Comparison of ENCODE assay signal across 7 cellular contexts in genomic region chr6:26383624-26384417, GRCh38. TPM values are rescaled to one million over a fixed set of nuclear protein-coding genes. Genes with fewer than 3 reads are reported as not detected.
DNase-seq lines count a peak whose midpoint lies in the region; ATAC-seq and TF ChIP-seq lines count a peak whose summit lies in the region.

No MANE protein-coding gene starts in this region.

- H3K27ac ChIP-seq in fibroblast of lung (ENCODE audit: insufficient read depth, low read length) = peak overlapping the region; percentile 74

- no peaks in the 10 kb centered on the region for H3K27me3 Mint-ChIP-seq in IgD-negative memory B cell
- H3K27me3 Mint-ChIP-seq in activated CD4-positive, alpha-beta T cell treated with anti-CD3 and anti-CD28 coated beads, Interleukin-2, amount 10 ng/mL, durations not matched to agents 7 days and 5 days = no peaks in the 10 kb centered on the region

- H3K27ac Mint-ChIP-seq in IgD-negative memory B cell = peak overlapping the region; percentile 86 to 100 (median 99)
- peak overlapping the region; percentile 93 for H3K27ac Mint-ChIP-seq in activated CD4-positive, alpha-beta T cell treated with anti-CD3 and anti-CD28 coated beads, Interleukin-2, amount 10 ng/mL, durations not matched to agents 7 days and 5 days

- no peak for TF ChIP-seq CTCF in GM06990 (IDR thresholded peaks at IDR 0.05; ENCODE audit: insufficient read depth, low read length, poor library complexity, severe bottlenecking)
- no peak for TF ChIP-seq CTCF in fibroblast of lung (conservative IDR thresholded peaks at IDR 0.05 in 1 of 2, IDR thresholded peaks at IDR 0.05 in 1 of 2; ENCODE audit: low read depth in 1 of 2, low read length in 2 of 2)

- DNase-seq in GM06990 (ENCODE audit: extremely low read depth, insufficient read length) (no peak), fibroblast of lung (ENCODE audit: low read depth in 2 of 2) (peak; percentile 62 to 75)
- peak; percentile 20 for DNase-seq in activated CD4-positive, alpha-beta T cell treated with anti-CD3 and anti-CD28 coated beads, Interleukin-2, amount 10 ng/mL, durations not matched to agents 7 days and 5 days

- peaks cover 24 to 51% (median 39%) of the 10 kb centered on the region in 3 donors for H3K4me1 Mint-ChIP-seq in IgD-negative memory B cell
- peaks cover 26% of the 10 kb centered on the region for H3K4me1 Mint-ChIP-seq in activated CD4-positive, alpha-beta T cell treated with anti-CD3 and anti-CD28 coated beads, Interleukin-2, amount 10 ng/mL, durations not matched to agents 7 days and 5 days

- H3K4me2 ChIP-seq in fibroblast of lung (ENCODE audit: extremely low read depth, insufficient read depth, low read length) = peak overlapping the region; percentile 64

- H3K27me3 ChIP-seq in GM06990 (replicated peaks; ENCODE audit: control insufficient read depth, insufficient read depth, low read length) = no peaks in the 10 kb centered on the region
- H3K27me3 ChIP-seq in fibroblast of lung (ENCODE audit: control insufficient read depth, insufficient read depth, low read length) = no peaks in the 10 kb centered on the region
- no peaks in the 10 kb centered on the region for H3K27me3 ChIP-seq in neuron (ENCODE audit: insufficient read depth, low read length)

- peaks cover 2% of the 10 kb centered on the region for H3K4me1 ChIP-seq in fibroblast of lung (ENCODE audit: control insufficient read depth, extremely low read depth, insufficient read depth, low read length)
- peaks cover 11% of the 10 kb centered on the region for H3K4me1 ChIP-seq in neuron (ENCODE audit: insufficient read depth, low read length)

- H3K4me3 Mint-ChIP-seq in IgD-negative memory B cell = peak overlapping the region; percentile 91 to 100 (median 100)
- peak overlapping the region; percentile 99 for H3K4me3 Mint-ChIP-seq in activated CD4-positive, alpha-beta T cell treated with anti-CD3 and anti-CD28 coated beads, Interleukin-2, amount 10 ng/mL, durations not matched to agents 7 days and 5 days

- H3K36me3 ChIP-seq in GM06990 (ENCODE audit: control insufficient read depth, insufficient read depth, low read length) (no peaks in the 10 kb centered on the region; the same call in none of the 2 replicates), fibroblast of lung (ENCODE audit: control insufficient read depth, insufficient read depth, low read length) (no peaks in the 10 kb centered on the region), neuron (ENCODE audit: insufficient read depth, low read length) (peaks cover 4% of the 10 kb centered on the region)

- no peaks in the 10 kb centered on the region for H3K9me3 Mint-ChIP-seq in IgD-negative memory B cell
- H3K9me3 Mint-ChIP-seq in activated CD4-positive, alpha-beta T cell treated with anti-CD3 and anti-CD28 coated beads, Interleukin-2, amount 10 ng/mL, durations not matched to agents 7 days and 5 days = no peaks in the 10 kb centered on the region

- no peak for ATAC-seq in GM18502 (IDR thresholded peaks at IDR 0.05; ENCODE audit: poor library complexity, unreplicated experiment)
- ATAC-seq in GM19463 (IDR thresholded peaks at IDR 0.05; ENCODE audit: unreplicated experiment) = no peak

- H3K4me3 ChIP-seq in GM06990 (replicated peaks; ENCODE audit: low read depth, low read length) (peak overlapping the region; percentile 93), fibroblast of lung (replicated peaks in 1 of 4; ENCODE audit: control extremely low read depth in 1 of 4, insufficient read depth in 1 of 4, low read depth in 3 of 4, low read length in 4 of 4) (peak overlapping the region; percentile 83 to 90 (median 86)), neuron (ENCODE audit: low read length) (peak overlapping the region; percentile 78)

- H2AFZ ChIP-seq in fibroblast of lung (ENCODE audit: low read length) = peak overlapping the region; percentile 97
- peak overlapping the region; percentile 87 for H2AFZ ChIP-seq in neuron (ENCODE audit: low read depth, low read length)

- POLR2A ChIA-PET in activated CD4-positive, alpha-beta T cell treated with anti-CD3 and anti-CD28 coated beads, Interleukin-2, amount 10 ng/mL, durations not matched to agents 7 days and 5 days (lab: Charles Lee) = no interaction called here

- CTCF ChIA-PET in activated CD4-positive, alpha-beta T cell treated with anti-CD3 and anti-CD28 coated beads, Interleukin-2, amount 10 ng/mL, durations not matched to agents 7 days and 5 days (lab: Charles Lee) = no interaction called here

- no peaks in the 10 kb centered on the region for H4K20me1 ChIP-seq in fibroblast of lung (ENCODE audit: control insufficient read depth, extremely low read depth, insufficient read depth, low read length)

- H3K9ac ChIP-seq in fibroblast of lung (ENCODE audit: insufficient read depth, low read length) = peak overlapping the region; percentile 69

- no peaks in the 10 kb centered on the region for H3K79me2 ChIP-seq in fibroblast of lung (ENCODE audit: control insufficient read depth, insufficient read depth, low read length)

- H3K9me3 ChIP-seq in fibroblast of lung (ENCODE audit: control insufficient read depth, insufficient read depth, low read depth, low read length) (no peaks in the 10 kb centered on the region), neuron (ENCODE audit: low read length) (no peaks in the 10 kb centered on the region)

- peaks cover 2% of the 10 kb centered on the region for H3K36me3 Mint-ChIP-seq in IgD-negative memory B cell
- peaks cover 2% of the 10 kb centered on the region for H3K36me3 Mint-ChIP-seq in activated CD4-positive, alpha-beta T cell treated with anti-CD3 and anti-CD28 coated beads, Interleukin-2, amount 10 ng/mL, durations not matched to agents 7 days and 5 days (ENCODE audit: low read depth)

RNA-seq across cellular contexts. Expression of gene BTN2A2, which starts 0.9 kb away (rescaled TPM):
- 33.8 TPM for polyA plus RNA-seq in IgD-negative memory B cell
- 10 to 100 TPM; 12.4 to 12.7 TPM for total RNA-seq in activated CD4-positive, alpha-beta T cell treated with anti-CD3 and anti-CD28 coated beads, Interleukin-2, amount 10 ng/mL, durations not matched to agents 7 days and 5 days
- total RNA-seq in fibroblast of lung = 7.4 and 12.7 TPM in 2 replicates
- 8.6 and 14.8 TPM in 2 replicates for polyA plus RNA-seq in fibroblast of lung
- polyA plus RNA-seq in fibroblast of lung (2012) = 8.3 and 12.5 TPM in 2 replicates
- 10.0 and 21.7 TPM in 2 replicates for polyA minus RNA-seq in fibroblast of lung (ENCODE audit: low replicate concordance)

RNA-seq across cellular contexts. Expression of gene BTN3A1, which starts 18.3 kb away (rescaled TPM):
- polyA plus RNA-seq in IgD-negative memory B cell (38.6 TPM), fibroblast of lung (19.8 and 31.6 TPM in 2 replicates)
- total RNA-seq in activated CD4-positive, alpha-beta T cell treated with anti-CD3 and anti-CD28 coated beads, Interleukin-2, amount 10 ng/mL, durations not matched to agents 7 days and 5 days = 10 to 100 TPM; 87.9 to 94.0 TPM
- total RNA-seq in fibroblast of lung = 36.5 and 42.9 TPM in 2 replicates
- polyA plus RNA-seq in fibroblast of lung (2012) = 11.2 and 16.9 TPM in 2 replicates
- 16.1 and 40.2 TPM in 2 replicates for polyA minus RNA-seq in fibroblast of lung (ENCODE audit: low replicate concordance)

RNA-seq across cellular contexts. Expression of gene BTN3A2, which starts 18.8 kb away (rescaled TPM):
- 91.7 TPM for polyA plus RNA-seq in IgD-negative memory B cell
- 100 to 1,000 TPM; 121 to 125 TPM for total RNA-seq in activated CD4-positive, alpha-beta T cell treated with anti-CD3 and anti-CD28 coated beads, Interleukin-2, amount 10 ng/mL, durations not matched to agents 7 days and 5 days
- total RNA-seq in fibroblast of lung = 21.6 and 21.8 TPM in 2 replicates
- 27.2 and 39.1 TPM in 2 replicates for polyA plus RNA-seq in fibroblast of lung
- polyA plus RNA-seq in fibroblast of lung (2012) = 19.1 and 24.8 TPM in 2 replicates
- polyA minus RNA-seq in fibroblast of lung (ENCODE audit: low replicate concordance) = 10.0 and 23.6 TPM in 2 replicates

RNA-seq across cellular contexts. Expression of gene BTN3A3, which starts 56.5 kb away (rescaled TPM):
- polyA plus RNA-seq in IgD-negative memory B cell (36.3 TPM), fibroblast of lung (23.0 and 33.7 TPM in 2 replicates)
- total RNA-seq in activated CD4-positive, alpha-beta T cell treated with anti-CD3 and anti-CD28 coated beads, Interleukin-2, amount 10 ng/mL, durations not matched to agents 7 days and 5 days = 10 to 100 TPM; 58.5 to 65.3 TPM
- total RNA-seq in fibroblast of lung = 27.7 and 33.7 TPM in 2 replicates
- polyA plus RNA-seq in fibroblast of lung (2012) = 15.7 and 20.6 TPM in 2 replicates
- polyA minus RNA-seq in fibroblast of lung (ENCODE audit: low replicate concordance) = 14.9 and 40.8 TPM in 2 replicates
